ENCODE assay signal across 8 cellular contexts in the genomic region with DNA sequence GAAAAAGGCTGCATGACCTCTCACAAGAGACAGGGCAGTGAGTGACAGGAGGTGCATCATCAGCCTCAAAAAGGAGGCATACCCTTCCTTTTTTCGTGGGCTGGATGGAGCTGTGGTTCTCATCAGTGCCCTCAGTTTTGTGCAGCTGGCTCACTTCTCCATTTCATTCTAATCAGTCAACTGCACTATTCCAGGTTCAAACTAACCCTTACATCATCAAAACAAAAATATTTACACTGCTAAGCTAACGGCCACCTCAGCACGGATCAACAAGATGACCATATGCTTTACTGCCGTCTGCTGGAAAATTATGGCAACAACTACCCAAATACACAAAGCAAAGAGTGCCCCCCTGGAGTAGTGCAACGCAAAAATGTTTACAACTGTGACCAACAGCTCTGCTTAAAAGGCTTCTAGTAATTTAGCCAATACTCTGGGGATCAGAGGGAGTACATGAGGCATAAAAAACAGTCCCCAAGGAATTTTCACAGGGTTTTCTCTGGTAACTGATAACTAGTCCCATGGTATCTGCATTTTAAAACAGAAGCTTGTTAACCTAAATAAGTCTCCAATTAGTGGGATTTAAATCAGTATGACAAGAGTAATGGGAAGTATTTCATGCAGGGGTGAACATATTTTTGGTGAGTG. TPM values are rescaled to one million over a fixed set of nuclear protein-coding genes. Genes with fewer than 3 reads are reported as not detected.
DNase-seq lines count a peak whose midpoint lies in the region; ATAC-seq, FAIRE-seq and TF ChIP-seq lines count a peak whose summit lies in the region.

No MANE protein-coding gene starts in this region.

- peak; percentile 85 for ATAC-seq in GM21717 (IDR thresholded peaks at IDR 0.05; ENCODE audit: unreplicated experiment)

- no peak overlapping the region for H3K18ac ChIP-seq in mesendoderm (ENCODE audit: low read length)

- H3K23ac ChIP-seq in mesendoderm (ENCODE audit: low read length): no peak overlapping the region

- H2BK15ac ChIP-seq in mesendoderm (replicated peaks; ENCODE audit: low read depth): no peak overlapping the region

- peak overlapping the region; percentile 66 for H2BK5ac ChIP-seq in mesendoderm (ENCODE audit: low read length)

- H3K27me3 ChIP-seq in OCI-LY1 (ENCODE audit: insufficient read depth, low read length): no peaks in the 10 kb centered on the region
- H3K27me3 ChIP-seq in dorsolateral prefrontal cortex: no peaks in the 10 kb centered on the region
- no peaks in the 10 kb centered on the region for H3K27me3 ChIP-seq in mesendoderm (ENCODE audit: insufficient read depth, low read length, poor library complexity)

- TF ChIP-seq CTCF in OCI-LY1 (IDR thresholded peaks at IDR 0.05; ENCODE audit: low read length) (peak; percentile 97), dorsolateral prefrontal cortex (IDR thresholded peaks at IDR 0.05 in 54 of 56, conservative IDR thresholded peaks at IDR 0.05 in 2 of 56; ENCODE audit: low read depth in 1 of 56, partially characterized antibody in 56 of 56) (peak in 55 of 56 donors; percentile 13 to 72 (median 53))

- H3K9me2 ChIP-seq in OCI-LY1 (ENCODE audit: low read depth, low read length): no peaks in the 10 kb centered on the region

- H3K4ac ChIP-seq in mesendoderm (ENCODE audit: low read depth, low read length): no peak overlapping the region

- no peak overlapping the region for H2AFZ ChIP-seq in OCI-LY1 (ENCODE audit: low read length)

- H3K4me3 ChIP-seq in OCI-LY1 (ENCODE audit: low read depth, low read length, poor library complexity, severe bottlenecking): no peak overlapping the region
- H3K4me3 ChIP-seq in dorsolateral prefrontal cortex: peak overlapping the region in 1 of 59 donors; percentile 9
- H3K4me3 ChIP-seq in mesendoderm (ENCODE audit: low read length): no peak overlapping the region

- H3K36me3 ChIP-seq in OCI-LY1 (ENCODE audit: insufficient read depth, low read length): no peaks in the 10 kb centered on the region
- no peaks in the 10 kb centered on the region for H3K36me3 ChIP-seq in mesendoderm (ENCODE audit: control insufficient read depth, insufficient read depth, low read length)

- no CpG with 5 or more reads among the region's 5 CpGs for WGBS in mesendoderm (ENCODE audit: extremely low coverage, insufficient coverage, low lambda C conversion rate)

- H3K27ac ChIP-seq in OCI-LY1 (ENCODE audit: low read depth, low read length, poor library complexity, severe bottlenecking): peak overlapping the region; percentile 46
- H3K27ac ChIP-seq in dorsolateral prefrontal cortex: no peak overlapping the region
- no peak overlapping the region for H3K27ac ChIP-seq in mesendoderm (ENCODE audit: low read depth, low read length)

- peak overlapping the region; percentile 47 for H3K56ac ChIP-seq in mesendoderm (ENCODE audit: low read length)

- intact Hi-C loops in dorsolateral prefrontal cortex (cut with DNase I): loop anchor here in 1 of 2 donors (5.0 kb wide), 1 partner anchor 596 kb away; no protein-coding TSS in a partner anchor
- intact Hi-C loops in posterior vena cava (cut with DNase I): loop anchor here (10.0 kb wide), 2 partner anchors 103 to 593 kb away; a partner anchor contains a TSS

- FAIRE-seq in frontal cortex (lab: Jason Lieb, UNC): no peak

- H2BK120ac ChIP-seq in mesendoderm (ENCODE audit: low read depth, low read length): no peak overlapping the region

- no peaks in the 10 kb centered on the region for H3K79me1 ChIP-seq in mesendoderm (ENCODE audit: low read length)

- H4K20me1 ChIP-seq in OCI-LY1 (ENCODE audit: insufficient read depth, low read length): no peaks in the 10 kb centered on the region

- no peak overlapping the region for H4K8ac ChIP-seq in mesendoderm (ENCODE audit: low read depth, low read length)

- DNase-seq in GM04504 (ENCODE audit: low read depth) (peak; percentile 36), HuH-7 (ENCODE audit: low spot score) (peak; percentile 32), dorsolateral prefrontal cortex (peak in 2 of 10 donors; percentile 20 to 41), mesendoderm (peak; percentile 81), frontal cortex (ENCODE audit: low spot score in 2 of 2) (no peak), posterior vena cava (ENCODE audit: low spot score) (no peak)

- H3K9ac ChIP-seq in OCI-LY1 (ENCODE audit: low read length) (no peak overlapping the region), mesendoderm (ENCODE audit: low read length) (peak overlapping the region; percentile 15)

- H3F3A ChIP-seq in OCI-LY1 (ENCODE audit: insufficient read depth, low read length): no peaks in the 10 kb centered on the region

- peak overlapping the region; percentile 18; the same call in 1 of the 2 replicates for H3K4me2 ChIP-seq in OCI-LY1 (ENCODE audit: low read length)
- H3K4me2 ChIP-seq in mesendoderm (ENCODE audit: low read length): no peak overlapping the region

- peak overlapping the region; percentile 29 for H2AK5ac ChIP-seq in mesendoderm (ENCODE audit: low read length)

- H3K79me2 ChIP-seq in OCI-LY1 (ENCODE audit: insufficient read depth, low read length) (no peaks in the 10 kb centered on the region), mesendoderm (ENCODE audit: control insufficient read depth, insufficient read depth, low read length) (no peaks in the 10 kb centered on the region)

- H3K9me3 ChIP-seq in OCI-LY1 (ENCODE audit: low read length): no peaks in the 10 kb centered on the region

- no peak overlapping the region for H4K5ac ChIP-seq in mesendoderm (ENCODE audit: low read length)

- H3K4me1 ChIP-seq in OCI-LY1 (ENCODE audit: insufficient read depth, low read length, severe bottlenecking): peaks cover 11% of the 10 kb centered on the region
- H3K4me1 ChIP-seq in mesendoderm (ENCODE audit: control insufficient read depth, low read depth, low read length): peaks cover 7% of the 10 kb centered on the region

RNA-seq across cellular contexts. Expression of a gene that starts 10.8 kb away (rescaled TPM):
- under 1 TPM in 2 of 120 experiments, not detected in 118; 0.20 to 0.27 TPM for total RNA-seq in dorsolateral prefrontal cortex
- polyA plus RNA-seq in mesendoderm (2013, experiment 1 of 2): not detected
- polyA plus RNA-seq in mesendoderm (2013, experiment 2 of 2): not detected
- not detected for total RNA-seq in frontal cortex
- total RNA-seq in posterior vena cava: not detected

Comparison
In these comparisons a context has a peak if more than half of its experiments do, and no peak if none do; other contexts are left out.
1. DNase-seq: peak in GM04504 (single experiment), HuH-7 (single experiment) and mesendoderm (single experiment); none in frontal cortex (0 of 2) and posterior vena cava (single experiment).